In genomic region chrX:2401590-2402360, GRCh38 we compare ENCODE assay signal across 12 cellular contexts.
DNase-seq lines count a peak whose midpoint lies in the region; ATAC-seq and TF ChIP-seq lines count a peak whose summit lies in the region.
"Had no signal": no experiment of that assay in that cellular context is flagged by ENCODE, and none has a peak within 500 bp of the region (broad histone marks: within the 10 kb centered on the region; RNA-seq: fewer than 3 reads in every experiment).

No MANE protein-coding gene starts in this region.

- no peak for TF ChIP-seq POLR2A in thyroid gland (IDR thresholded peaks at IDR 0.05)

- H3K4me3 ChIP-seq in BJ (ENCODE audit: low read depth, low read length) (peak overlapping the region; percentile 6; the same call in 1 of the 2 replicates), osteoblast (ENCODE audit: insufficient read depth, low read length) (no peak overlapping the region), thyroid gland (replicated peaks in 1 of 3) (no peak overlapping the region)

- no peaks in the 10 kb centered on the region for H3K27me3 ChIP-seq in BJ (ENCODE audit: control insufficient read depth, insufficient read depth, low read length)
- H3K27me3 ChIP-seq in osteoblast (ENCODE audit: insufficient read depth, low read length) = no peaks in the 10 kb centered on the region
- no peaks in the 10 kb centered on the region for H3K27me3 ChIP-seq in thyroid gland

- H3K27ac ChIP-seq in osteoblast (ENCODE audit: low read depth, low read length) (no peak overlapping the region), thyroid gland (no peak overlapping the region)

- intact Hi-C loops in thyroid gland (cut with DNase I) = no loop called here

- H3K9me3 ChIP-seq in osteoblast (ENCODE audit: low read depth, low read length) = no peaks in the 10 kb centered on the region
- no peaks in the 10 kb centered on the region for H3K9me3 ChIP-seq in thyroid gland

- peak; percentile 14 for DNase-seq in BJ (ENCODE audit: low read depth)
- DNase-seq in amniotic epithelial cell (ENCODE audit: low read depth) = peak; percentile 76
- DNase-seq in foreskin melanocyte = peak; percentile 69
- DNase-seq in osteoblast (ENCODE audit: insufficient read length, low spot score, missing footprints) = peak; percentile 36
- DNase-seq in thyroid gland = no peak
- DNase-seq in stimulated activated CD4-positive, alpha-beta T cell treated with anti-CD3 and anti-CD28 coated beads, Interleukin-12 subunit alpha, Interleukin-12 subunit beta, amount 100 ng/mL, for 4 hours = no peak
- no peak for DNase-seq in 8988T
- DNase-seq: activated T-cell treated with anti-CD3 and anti-CD28 coated beads, Interleukin-2, amount 50 U/mL, for 24 hours; effector CD4-positive, alpha-beta T cell; NCI-H2171 treated with DMSO at 0.1 percent for 48 hours; stimulated activated CD4-positive, alpha-beta T cell treated with anti-CD3 and anti-CD28 coated beads, Interleukin-4, amount 100 ng/mL, for 1 hour had no signal

- ATAC-seq in GM19463 (IDR thresholded peaks at IDR 0.05; ENCODE audit: unreplicated experiment) = no peak

- TF ChIP-seq CTCF in BJ (IDR thresholded peaks at IDR 0.05; ENCODE audit: insufficient read depth, low read depth, low read length) (no peak), osteoblast (IDR thresholded peaks at IDR 0.05; ENCODE audit: extremely low read depth, low read depth, low read length) (no peak), thyroid gland (IDR thresholded peaks at IDR 0.05) (no peak)

- H2AFZ ChIP-seq in osteoblast (ENCODE audit: low read length) = no peak overlapping the region

- H4K20me1 ChIP-seq in osteoblast (ENCODE audit: insufficient read depth, low read length) = peaks cover 5% of the 10 kb centered on the region

- POLR2A ChIA-PET in BJ (lab: Charles Lee) = no interaction called here

- H3K4me1 ChIP-seq in osteoblast (ENCODE audit: insufficient read depth, low read length) = peaks cover 2% of the 10 kb centered on the region
- no peaks in the 10 kb centered on the region for H3K4me1 ChIP-seq in thyroid gland

- peaks cover 2% of the 10 kb centered on the region; the same call in 1 of the 2 replicates for H3K36me3 ChIP-seq in BJ (ENCODE audit: control insufficient read depth, insufficient read depth, low read length)
- H3K36me3 ChIP-seq in osteoblast (ENCODE audit: insufficient read depth, low read length) = peaks cover under 1% of the 10 kb centered on the region
- peaks cover 0 to 2% of the 10 kb centered on the region in 2 donors for H3K36me3 ChIP-seq in thyroid gland

- CTCF ChIA-PET in BJ (lab: Yijun Ruan, JAX) = no interaction called here

- 69 to 73% methylated on average over 21 of the region's 21 CpGs for WGBS in thyroid gland, 2 donors

- no peak overlapping the region for H3K4me2 ChIP-seq in osteoblast (ENCODE audit: insufficient read depth, low read length)

- H3K79me2 ChIP-seq in osteoblast (ENCODE audit: insufficient read depth, low read length) = no peaks in the 10 kb centered on the region

Comparison
In these comparisons a context has a peak if more than half of its experiments do, and no peak if none do; other contexts are left out.
1. DNase-seq: peak in BJ (single experiment), amniotic epithelial cell (single experiment), foreskin melanocyte (single experiment) and osteoblast (single experiment); none in thyroid gland (0 of 2), stimulated activated CD4-positive, alpha-beta T cell treated with anti-CD3 and anti-CD28 coated beads, Interleukin-12 subunit alpha, Interleukin-12 subunit beta, amount 100 ng/mL, for 4 hours (single experiment) and 8988T (single experiment).